Comparison of ENCODE assay signal across 1 cellular context in genomic region chr11:46120711-46121327, GRCh38.
TF ChIP-seq lines count a peak whose summit lies in the region.

No MANE protein-coding gene starts in this region.

TF ChIP-seq in K562, 482 proteins besides CTCF, POLR2A, EP300 and RAD21 (continued from another document and continues in another):
- TF ChIP-seq, protein P1, sequence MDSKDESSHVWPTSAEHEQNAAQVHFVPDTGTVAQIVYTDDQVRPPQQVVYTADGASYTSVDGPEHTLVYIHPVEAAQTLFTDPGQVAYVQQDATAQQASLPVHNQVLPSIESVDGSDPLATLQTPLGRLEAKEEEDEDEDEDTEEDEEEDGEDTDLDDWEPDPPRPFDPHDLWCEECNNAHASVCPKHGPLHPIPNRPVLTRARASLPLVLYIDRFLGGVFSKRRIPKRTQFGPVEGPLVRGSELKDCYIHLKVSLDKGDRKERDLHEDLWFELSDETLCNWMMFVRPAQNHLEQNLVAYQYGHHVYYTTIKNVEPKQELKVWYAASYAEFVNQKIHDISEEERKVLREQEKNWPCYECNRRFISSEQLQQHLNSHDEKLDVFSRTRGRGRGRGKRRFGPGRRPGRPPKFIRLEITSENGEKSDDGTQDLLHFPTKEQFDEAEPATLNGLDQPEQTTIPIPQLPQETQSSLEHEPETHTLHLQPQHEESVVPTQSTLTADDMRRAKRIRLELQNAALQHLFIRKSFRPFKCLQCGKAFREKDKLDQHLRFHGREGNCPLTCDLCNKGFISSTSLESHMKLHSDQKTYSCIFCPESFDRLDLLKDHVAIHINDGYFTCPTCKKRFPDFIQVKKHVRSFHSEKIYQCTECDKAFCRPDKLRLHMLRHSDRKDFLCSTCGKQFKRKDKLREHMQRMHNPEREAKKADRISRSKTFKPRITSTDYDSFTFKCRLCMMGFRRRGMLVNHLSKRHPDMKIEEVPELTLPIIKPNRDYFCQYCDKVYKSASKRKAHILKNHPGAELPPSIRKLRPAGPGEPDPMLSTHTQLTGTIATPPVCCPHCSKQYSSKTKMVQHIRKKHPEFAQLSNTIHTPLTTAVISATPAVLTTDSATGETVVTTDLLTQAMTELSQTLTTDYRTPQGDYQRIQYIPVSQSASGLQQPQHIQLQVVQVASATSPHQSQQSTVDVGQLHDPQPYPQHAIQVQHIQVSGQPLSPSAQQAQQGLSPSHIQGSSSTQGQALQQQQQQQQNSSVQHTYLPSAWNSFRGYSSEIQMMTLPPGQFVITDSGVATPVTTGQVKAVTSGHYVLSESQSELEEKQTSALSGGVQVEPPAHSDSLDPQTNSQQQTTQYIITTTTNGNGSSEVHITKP (IDR thresholded peaks at IDR 0.05; ENCODE audit: partially characterized antibody), result peak; percentile 92
- TF ChIP-seq ZBTB1 (CRISPR knock-in tag; IDR thresholded peaks at IDR 0.05; ENCODE audit: borderline replicate concordance, low read depth) (no peak), ZNF57 (CRISPR knock-in tag; IDR thresholded peaks at IDR 0.05) (no peak), POLR2AphosphoS2 (IDR thresholded peaks at IDR 0.05; ENCODE audit: low read length) (no peak), DMBX1 (CRISPR knock-in tag; IDR thresholded peaks at IDR 0.05; ENCODE audit: borderline replicate concordance) (no peak), SMARCE1 (IDR thresholded peaks at IDR 0.05) (0 out of 2 replicates have a peak, but pooled peaks have one; percentile 46), ZNF133 (CRISPR knock-in tag; IDR thresholded peaks at IDR 0.05) (no peak), POLR2H (tag; IDR thresholded peaks at IDR 0.05; ENCODE audit: low read depth) (no peak), ZNF174 (CRISPR knock-in tag; IDR thresholded peaks at IDR 0.05) (no peak), MBD2 (IDR thresholded peaks at IDR 0.05; ENCODE audit: borderline replicate concordance, low read depth) (no peak; the same call in 1 of the 2 replicates), CHCHD3 (CRISPR knock-in tag; IDR thresholded peaks at IDR 0.05) (no peak), KLF16 (IDR thresholded peaks at IDR 0.05) (no peak), TAF9B (IDR thresholded peaks at IDR 0.05; ENCODE audit: partially characterized antibody) (no peak), RNF2 (IDR thresholded peaks at IDR 0.05) (no peak), IRF2 (CRISPR knock-in tag; IDR thresholded peaks at IDR 0.05) (no peak), RBFOX2 (IDR thresholded peaks at IDR 0.05; ENCODE audit: low read depth, low read length) (no peak; the same call in 1 of the 2 replicates), KDM4B (IDR thresholded peaks at IDR 0.05; ENCODE audit: borderline replicate concordance in 2 of 2, low read depth in 1 of 2) (peak in 1 of 2 experiments; percentile 43; a peak in 1 of 4 replicates), NR3C1 (CRISPR knock-in tag; IDR thresholded peaks at IDR 0.05) (no peak), ZNF583 (CRISPR knock-in tag; IDR thresholded peaks at IDR 0.05) (no peak), ZNF212 (CRISPR knock-in tag; IDR thresholded peaks at IDR 0.05) (0 out of 2 replicates have a peak, but pooled peaks have one; percentile 66), ZNF263 (CRISPR knock-in tag; IDR thresholded peaks at IDR 0.05; ENCODE audit: borderline replicate concordance) (peak; percentile 98), HMG20B (CRISPR knock-in tag; IDR thresholded peaks at IDR 0.05) (no peak), KLF10 (CRISPR knock-in tag; IDR thresholded peaks at IDR 0.05) (no peak), CREB3 (tag; conservative IDR thresholded peaks at IDR 0.05; ENCODE audit: low read depth) (no peak), LCOR (CRISPR knock-in tag; IDR thresholded peaks at IDR 0.05) (0 out of 2 replicates have a peak, but pooled peaks have one; percentile 7), ATF1 (CRISPR knock-in tag; IDR thresholded peaks at IDR 0.05) (no peak), ATF1 (tag; IDR thresholded peaks at IDR 0.05) (no peak), GATAD2A (IDR thresholded peaks at IDR 0.05) (peak; percentile 37; the same call in 1 of the 2 replicates), GTF2A2 (tag; IDR thresholded peaks at IDR 0.05) (no peak), ZNF224 (CRISPR knock-in tag; IDR thresholded peaks at IDR 0.05) (no peak), MTA3 (IDR thresholded peaks at IDR 0.05; ENCODE audit: borderline replicate concordance) (no peak), RBM39 (optimal IDR thresholded peaks at IDR 0.05; ENCODE audit: low read depth, low read length) (peak; percentile 76), TEAD2 (tag; IDR thresholded peaks at IDR 0.05) (no peak), POLR2AphosphoS5 (IDR thresholded peaks at IDR 0.05; ENCODE audit: control insufficient read depth, insufficient read depth, low read depth, low read length) (peak; percentile 10; the same call in 1 of the 2 replicates), NCOA2 (IDR thresholded peaks at IDR 0.05; ENCODE audit: partially characterized antibody in 2 of 2) (no peak), GATA2 (CRISPR knock-in tag; IDR thresholded peaks at IDR 0.05) (no peak), REST (CRISPR knock-in tag; IDR thresholded peaks at IDR 0.05; ENCODE audit: low read depth) (no peak), CC2D1A (IDR thresholded peaks at IDR 0.05) (no peak; the same call in 1 of the 2 replicates), TOE1 (IDR thresholded peaks at IDR 0.05; ENCODE audit: borderline replicate concordance) (no peak), TOE1 (CRISPR knock-in tag; IDR thresholded peaks at IDR 0.05; ENCODE audit: borderline replicate concordance, low read depth) (no peak), FOXA3 (CRISPR knock-in tag; conservative IDR thresholded peaks at IDR 0.05 in 1 of 2, IDR thresholded peaks at IDR 0.05 in 1 of 2) (no peak)
- TF ChIP-seq, protein P2, sequence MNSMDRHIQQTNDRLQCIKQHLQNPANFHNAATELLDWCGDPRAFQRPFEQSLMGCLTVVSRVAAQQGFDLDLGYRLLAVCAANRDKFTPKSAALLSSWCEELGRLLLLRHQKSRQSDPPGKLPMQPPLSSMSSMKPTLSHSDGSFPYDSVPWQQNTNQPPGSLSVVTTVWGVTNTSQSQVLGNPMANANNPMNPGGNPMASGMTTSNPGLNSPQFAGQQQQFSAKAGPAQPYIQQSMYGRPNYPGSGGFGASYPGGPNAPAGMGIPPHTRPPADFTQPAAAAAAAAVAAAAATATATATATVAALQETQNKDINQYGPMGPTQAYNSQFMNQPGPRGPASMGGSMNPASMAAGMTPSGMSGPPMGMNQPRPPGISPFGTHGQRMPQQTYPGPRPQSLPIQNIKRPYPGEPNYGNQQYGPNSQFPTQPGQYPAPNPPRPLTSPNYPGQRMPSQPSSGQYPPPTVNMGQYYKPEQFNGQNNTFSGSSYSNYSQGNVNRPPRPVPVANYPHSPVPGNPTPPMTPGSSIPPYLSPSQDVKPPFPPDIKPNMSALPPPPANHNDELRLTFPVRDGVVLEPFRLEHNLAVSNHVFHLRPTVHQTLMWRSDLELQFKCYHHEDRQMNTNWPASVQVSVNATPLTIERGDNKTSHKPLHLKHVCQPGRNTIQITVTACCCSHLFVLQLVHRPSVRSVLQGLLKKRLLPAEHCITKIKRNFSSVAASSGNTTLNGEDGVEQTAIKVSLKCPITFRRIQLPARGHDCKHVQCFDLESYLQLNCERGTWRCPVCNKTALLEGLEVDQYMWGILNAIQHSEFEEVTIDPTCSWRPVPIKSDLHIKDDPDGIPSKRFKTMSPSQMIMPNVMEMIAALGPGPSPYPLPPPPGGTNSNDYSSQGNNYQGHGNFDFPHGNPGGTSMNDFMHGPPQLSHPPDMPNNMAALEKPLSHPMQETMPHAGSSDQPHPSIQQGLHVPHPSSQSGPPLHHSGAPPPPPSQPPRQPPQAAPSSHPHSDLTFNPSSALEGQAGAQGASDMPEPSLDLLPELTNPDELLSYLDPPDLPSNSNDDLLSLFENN (IDR thresholded peaks at IDR 0.05; ENCODE audit: low read depth in 2 of 2, low read length in 2 of 2), result no peak
- TF ChIP-seq, protein P3, sequence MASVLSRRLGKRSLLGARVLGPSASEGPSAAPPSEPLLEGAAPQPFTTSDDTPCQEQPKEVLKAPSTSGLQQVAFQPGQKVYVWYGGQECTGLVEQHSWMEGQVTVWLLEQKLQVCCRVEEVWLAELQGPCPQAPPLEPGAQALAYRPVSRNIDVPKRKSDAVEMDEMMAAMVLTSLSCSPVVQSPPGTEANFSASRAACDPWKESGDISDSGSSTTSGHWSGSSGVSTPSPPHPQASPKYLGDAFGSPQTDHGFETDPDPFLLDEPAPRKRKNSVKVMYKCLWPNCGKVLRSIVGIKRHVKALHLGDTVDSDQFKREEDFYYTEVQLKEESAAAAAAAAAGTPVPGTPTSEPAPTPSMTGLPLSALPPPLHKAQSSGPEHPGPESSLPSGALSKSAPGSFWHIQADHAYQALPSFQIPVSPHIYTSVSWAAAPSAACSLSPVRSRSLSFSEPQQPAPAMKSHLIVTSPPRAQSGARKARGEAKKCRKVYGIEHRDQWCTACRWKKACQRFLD (CRISPR knock-in tag; IDR thresholded peaks at IDR 0.05), result no peak
- TF ChIP-seq, protein P4, sequence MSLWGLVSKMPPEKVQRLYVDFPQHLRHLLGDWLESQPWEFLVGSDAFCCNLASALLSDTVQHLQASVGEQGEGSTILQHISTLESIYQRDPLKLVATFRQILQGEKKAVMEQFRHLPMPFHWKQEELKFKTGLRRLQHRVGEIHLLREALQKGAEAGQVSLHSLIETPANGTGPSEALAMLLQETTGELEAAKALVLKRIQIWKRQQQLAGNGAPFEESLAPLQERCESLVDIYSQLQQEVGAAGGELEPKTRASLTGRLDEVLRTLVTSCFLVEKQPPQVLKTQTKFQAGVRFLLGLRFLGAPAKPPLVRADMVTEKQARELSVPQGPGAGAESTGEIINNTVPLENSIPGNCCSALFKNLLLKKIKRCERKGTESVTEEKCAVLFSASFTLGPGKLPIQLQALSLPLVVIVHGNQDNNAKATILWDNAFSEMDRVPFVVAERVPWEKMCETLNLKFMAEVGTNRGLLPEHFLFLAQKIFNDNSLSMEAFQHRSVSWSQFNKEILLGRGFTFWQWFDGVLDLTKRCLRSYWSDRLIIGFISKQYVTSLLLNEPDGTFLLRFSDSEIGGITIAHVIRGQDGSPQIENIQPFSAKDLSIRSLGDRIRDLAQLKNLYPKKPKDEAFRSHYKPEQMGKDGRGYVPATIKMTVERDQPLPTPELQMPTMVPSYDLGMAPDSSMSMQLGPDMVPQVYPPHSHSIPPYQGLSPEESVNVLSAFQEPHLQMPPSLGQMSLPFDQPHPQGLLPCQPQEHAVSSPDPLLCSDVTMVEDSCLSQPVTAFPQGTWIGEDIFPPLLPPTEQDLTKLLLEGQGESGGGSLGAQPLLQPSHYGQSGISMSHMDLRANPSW (CRISPR knock-in tag; IDR thresholded peaks at IDR 0.05), result no peak
